ENCODE assay signal across 13 cellular contexts in genomic region chr17:20074001-20074400, GRCh38.
A peak's percentile ranks its signal among the peaks of the same experiment; 100 is the strongest.
DNase-seq lines count a peak whose midpoint lies in the region; ATAC-seq lines count a peak whose summit lies in the region.
"Had no signal": no experiment of that assay in that cellular context is flagged by ENCODE, and none has a peak within 500 bp of the region (broad histone marks: within the 10 kb centered on the region; RNA-seq: fewer than 3 reads in every experiment).

No MANE protein-coding gene starts in this region.

- no peaks in the 10 kb centered on the region for H3K9me3 ChIP-seq in neuronal stem cell (replicated peaks in 1 of 2; ENCODE audit: control insufficient read depth in 2 of 2, insufficient read depth in 1 of 2, low read depth in 1 of 2, low read length in 2 of 2)

- no peak overlapping the region for H4K8ac ChIP-seq in neuronal stem cell (ENCODE audit: low read depth, low read length)

- no peak overlapping the region for H4K91ac ChIP-seq in neuronal stem cell (ENCODE audit: low read depth, low read length, poor library complexity)

- no peak overlapping the region for H2BK15ac ChIP-seq in neuronal stem cell (ENCODE audit: low read length)

- no CpG with 5 or more reads among the region's 7 CpGs for WGBS in neuronal stem cell (ENCODE audit: extremely low coverage in 2 of 2, insufficient read length in 2 of 2, insufficient replicate concordance in 1 of 2), 2 donors

- H3K27ac Mint-ChIP-seq in IgD-negative memory B cell = no peak overlapping the region
- H3K27ac Mint-ChIP-seq: GM23338 had no signal

- H3K27me3 Mint-ChIP-seq in IgD-negative memory B cell = peaks cover 7% of the 10 kb centered on the region

- no peak overlapping the region for H2BK120ac ChIP-seq in neuronal stem cell (ENCODE audit: low read depth, low read length)

- no peak overlapping the region for H2AK5ac ChIP-seq in neuronal stem cell (ENCODE audit: low read depth, low read length)

- no peak overlapping the region for H2BK12ac ChIP-seq in neuronal stem cell (ENCODE audit: low read length)

- peaks cover 16% of the 10 kb centered on the region for H3K4me1 ChIP-seq in ACC112 (ENCODE audit: control insufficient read depth, insufficient read depth, low read length, unreplicated experiment)
- peaks cover 0 to 2% of the 10 kb centered on the region in 2 donors for H3K4me1 ChIP-seq in neuronal stem cell (ENCODE audit: control insufficient read depth in 2 of 2, insufficient read depth in 1 of 2, low read depth in 1 of 2, low read length in 2 of 2)

- H3K36me3 ChIP-seq in ACC112 (ENCODE audit: insufficient read depth, low read length) (no peaks in the 10 kb centered on the region), neuronal stem cell (replicated peaks in 1 of 2; ENCODE audit: control insufficient read depth in 2 of 2, insufficient read depth in 2 of 2, low read length in 2 of 2) (no peaks in the 10 kb centered on the region)

- no peaks in the 10 kb centered on the region for H3K79me2 ChIP-seq in ACC112 (ENCODE audit: control insufficient read depth, insufficient read depth, low read length, unreplicated experiment)

- H2BK5ac ChIP-seq in neuronal stem cell (ENCODE audit: low read length) = no peak overlapping the region

- H3K18ac ChIP-seq in neuronal stem cell (ENCODE audit: low read length) = peak overlapping the region; percentile 32

- no peak overlapping the region for H3K9ac ChIP-seq in neuronal stem cell (ENCODE audit: low read depth, low read length, poor library complexity)

- H3K79me1 ChIP-seq in neuronal stem cell (ENCODE audit: low read depth, low read length) = no peaks in the 10 kb centered on the region

- H3K4me3 Mint-ChIP-seq in IgD-negative memory B cell = peak overlapping the region in 3 of 4 donors; percentile 3 to 67 (median 60)
- H3K4me3 Mint-ChIP-seq: GM23338, neural crest cell had no signal

- H3K23ac ChIP-seq in neuronal stem cell (ENCODE audit: low read depth, low read length, poor library complexity) = no peak overlapping the region

- H3K27me3 ChIP-seq in ACC112 (ENCODE audit: insufficient read depth, low read length) (no peaks in the 10 kb centered on the region), neuronal stem cell (ENCODE audit: control insufficient read depth in 3 of 3, insufficient read depth in 3 of 3, low read depth in 1 of 3, low read length in 3 of 3) (peaks cover 0 to 32% (median 0%) of the 10 kb centered on the region in 3 experiments)

- H3K4me2 ChIP-seq in neuronal stem cell (ENCODE audit: insufficient read depth, low read length, poor library complexity, severe bottlenecking) = no peak overlapping the region

- peak overlapping the region; percentile 32 for H3K4me3 ChIP-seq in ACC112 (ENCODE audit: low read depth, low read length)
- H3K4me3 ChIP-seq in neuronal stem cell (ENCODE audit: low read length in 2 of 2) = no peak overlapping the region
- H3K4me3 ChIP-seq: GM23338 had no signal

- no peak for DNase-seq in caudate nucleus (lab: John Stamatoyannopoulos, UW)
- no peak for DNase-seq in neuronal stem cell (ENCODE audit: low spot score)
- DNase-seq in NCI-H2171 (lab: John Stamatoyannopoulos, UW) = no peak
- no peak for DNase-seq in amniotic stem cell (lab: John Stamatoyannopoulos, UW)
- DNase-seq in H4 (ENCODE audit: low spot score) = no peak
- DNase-seq: cortex of kidney, NCI-H187 treated with DMSO at 0.1 percent for 48 hours, SHP77 treated with DMSO at 0.1 percent for 48 hours had no signal

- H3K4me1 Mint-ChIP-seq in IgD-negative memory B cell = peaks cover 8 to 21% (median 11%) of the 10 kb centered on the region in 3 donors
- H3K4me1 Mint-ChIP-seq: neural crest cell had no signal

- no peak for ATAC-seq in HG03520 (IDR thresholded peaks at IDR 0.05; ENCODE audit: unreplicated experiment)

- H3K27ac ChIP-seq in ACC112 (ENCODE audit: low read depth, low read length) (no peak overlapping the region), caudate nucleus (ENCODE audit: low read depth, low read length) (peak overlapping the region; percentile 79), neuronal stem cell (replicated peaks; ENCODE audit: low read length) (no peak overlapping the region)

- no peak overlapping the region for H3K4ac ChIP-seq in neuronal stem cell (ENCODE audit: low read length)

- peaks cover 1% of the 10 kb centered on the region for H3K36me3 Mint-ChIP-seq in IgD-negative memory B cell

- no peaks in the 10 kb centered on the region for H3K9me3 Mint-ChIP-seq in IgD-negative memory B cell
- H3K9me3 Mint-ChIP-seq: GM23338, neural crest cell had no signal

- no peak overlapping the region for H3K14ac ChIP-seq in neuronal stem cell (ENCODE audit: low read length)

- H2AFZ ChIP-seq in ACC112 (ENCODE audit: low read length, unreplicated experiment) (peak overlapping the region; percentile 7), neuronal stem cell (ENCODE audit: low read length) (no peak overlapping the region)
- H2AFZ ChIP-seq: GM23338 had no signal
